ENCODE assay signal across 9 cellular contexts in the genomic region with DNA sequence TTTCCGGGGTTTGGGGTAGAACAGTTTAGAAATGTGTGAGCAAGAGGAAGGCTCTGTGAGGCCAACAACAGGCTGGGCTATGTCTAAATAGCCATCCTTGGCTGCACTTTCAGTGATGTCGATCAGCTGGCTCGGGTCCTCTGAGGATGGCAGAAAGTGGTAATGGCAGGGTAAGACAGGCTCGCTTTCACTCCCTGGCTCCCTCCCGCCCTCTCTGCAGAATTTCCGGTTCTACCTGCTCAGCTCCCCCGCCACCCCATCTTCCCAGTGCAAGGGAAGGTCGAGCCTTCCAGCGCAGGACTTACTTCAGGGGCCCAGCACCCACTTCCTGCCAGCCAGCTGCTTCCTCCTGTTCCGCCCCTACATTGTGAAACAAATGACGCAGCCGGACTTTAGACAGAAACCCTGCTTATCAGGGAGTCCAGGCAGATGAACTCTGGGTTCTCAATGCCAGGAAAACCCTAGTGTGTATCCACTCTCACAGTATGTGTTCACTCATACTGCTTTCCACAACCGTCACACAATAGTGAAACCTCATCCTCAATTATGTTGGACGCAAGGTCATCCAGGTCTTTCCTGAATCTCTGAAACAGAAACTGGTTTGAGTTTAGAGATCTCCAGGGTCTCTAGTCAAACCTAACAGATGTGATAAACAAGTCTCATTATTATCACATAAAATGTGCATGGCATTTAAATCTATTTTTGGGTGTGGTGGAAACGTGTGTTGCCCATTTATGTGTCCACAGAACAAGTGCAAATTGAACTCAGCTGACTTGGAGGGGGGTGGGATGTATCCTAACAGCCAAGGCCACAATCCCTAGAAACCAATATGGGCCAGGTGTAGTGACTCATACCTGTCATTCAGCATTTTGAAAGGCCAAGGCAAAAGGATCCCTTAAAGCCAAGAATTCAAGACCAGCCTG.
A peak's percentile ranks its signal among the peaks of the same experiment; 100 is the strongest.
DNase-seq lines count a peak whose midpoint lies in the region; ATAC-seq and TF ChIP-seq lines count a peak whose summit lies in the region.
"Had no signal": no experiment of that assay in that cellular context is flagged by ENCODE, and none has a peak within 500 bp of the region (broad histone marks: within the 10 kb centered on the region; RNA-seq: fewer than 3 reads in every experiment).

No MANE protein-coding gene starts in this region.

- peaks cover 13% of the 10 kb centered on the region for H3K4me1 Mint-ChIP-seq in nephron progenitor cell

- no peaks in the 10 kb centered on the region for H3K9me3 Mint-ChIP-seq in nephron progenitor cell
- H3K9me3 Mint-ChIP-seq: neural crest cell had no signal

- DNase-seq in NCI-H510A treated with DMSO at 0.1 percent for 48 hours (lab: John Stamatoyannopoulos, UW) (peak; percentile 66), activated T-cell treated with anti-CD3 and anti-CD28 coated beads for 24 hours (ENCODE audit: low read depth) (peak; percentile 52), fibroblast of gingiva (ENCODE audit: low read depth) (peak; percentile 36), nephron progenitor cell (no peak), substantia nigra (lab: John Stamatoyannopoulos, UW) (peak in 29 of 49 donors; percentile 11 to 64 (median 25)), NCI-H1048 (lab: John Stamatoyannopoulos, UW) (no peak)

- peaks cover 18% of the 10 kb centered on the region for H3K27me3 Mint-ChIP-seq in nephron progenitor cell (ENCODE audit: low read depth, poor library complexity)

- H3K36me3 Mint-ChIP-seq in nephron progenitor cell (ENCODE audit: low read depth): no peaks in the 10 kb centered on the region

- peak overlapping the region; percentile 78 for H3K27ac Mint-ChIP-seq in nephron progenitor cell

- peak overlapping the region; percentile 66 for H3K27ac ChIP-seq in substantia nigra (ENCODE audit: low read depth, low read length, poor library complexity, severe bottlenecking)

- peak overlapping the region; percentile 14 for H3K4me3 Mint-ChIP-seq in nephron progenitor cell
- H3K4me3 Mint-ChIP-seq: neural crest cell had no signal

- no peak for TF ChIP-seq CTCF in nephron progenitor cell (IDR thresholded peaks at IDR 0.05)

- TF ChIP-seq POLR2A in GM18505 (IDR thresholded peaks at IDR 0.05; ENCODE audit: borderline replicate concordance, extremely low read depth, insufficient read depth, insufficient read length): no peak

- ATAC-seq in GM18505 (IDR thresholded peaks at IDR 0.05; ENCODE audit: unreplicated experiment) (peak; percentile 82), HG02884 (IDR thresholded peaks at IDR 0.05; ENCODE audit: unreplicated experiment) (peak; percentile 85)

Comparison
In these comparisons a context has a peak if more than half of its experiments do, and no peak if none do; other contexts are left out.
1. DNase-seq: peak in NCI-H510A treated with DMSO at 0.1 percent for 48 hours (single experiment), activated T-cell treated with anti-CD3 and anti-CD28 coated beads for 24 hours (single experiment), fibroblast of gingiva (single experiment) and substantia nigra (29 of 49); none in nephron progenitor cell (single experiment) and NCI-H1048 (single experiment).